Comparison of ENCODE assay signal across 9 cellular contexts in genomic region chr3:10292505-10293419, GRCh38. TPM values are rescaled to one million over a fixed set of nuclear protein-coding genes. Genes with fewer than 3 reads are reported as not detected.
DNase-seq lines count a peak whose midpoint lies in the region; ATAC-seq and TF ChIP-seq lines count a peak whose summit lies in the region.
"Had no signal": no experiment of that assay in that cellular context is flagged by ENCODE, and none has a peak within 500 bp of the region (broad histone marks: within the 10 kb centered on the region; RNA-seq: fewer than 3 reads in every experiment).

Gene GHRL, minus strand, starts transcription at chr3:10292947. Its CDS starts 2,767 bp downstream, at chr3:10290180.

- no peak within 1 kb of the TSS for H2AFZ ChIP-seq in smooth muscle cell (ENCODE audit: low read depth)

- DNase-seq in HL-60 (ENCODE audit: low read depth in 1 of 2, low spot score in 1 of 2) (peak; percentile 86 to 93), fibroblast of pulmonary artery (ENCODE audit: low read depth) (peak; percentile 29), smooth muscle cell (lab: John Stamatoyannopoulos, UW; ENCODE audit: unreplicated experiment) (no peak), inferior parietal cortex (ENCODE audit: extremely low spot score) (no peak), NCI-H1105 (lab: John Stamatoyannopoulos, UW) (no peak), ecto neural progenitor cell (ENCODE audit: low spot score) (no peak)

- no peak within 1 kb of the TSS for H3K4me2 ChIP-seq in smooth muscle cell

- H3K4me1 ChIP-seq in smooth muscle cell (ENCODE audit: low read depth) = no peaks in the 10 kb centered on the region

- TF ChIP-seq CTCF in HL-60 (IDR thresholded peaks at IDR 0.05; ENCODE audit: insufficient read depth, low read length) = no peak
- TF ChIP-seq CTCF in fibroblast of pulmonary artery (IDR thresholded peaks at IDR 0.05; ENCODE audit: low read length, missing control alignments) = no peak
- no peak for TF ChIP-seq CTCF in smooth muscle cell (IDR thresholded peaks at IDR 0.05; ENCODE audit: borderline replicate concordance, insufficient read depth, poor library complexity, severe bottlenecking)

- WGBS in smooth muscle cell (ENCODE audit: low lambda C conversion rate) = 97% methylated on average over 12 of the region's 12 CpGs

- H3K27me3 ChIP-seq in HL-60 (ENCODE audit: insufficient read depth, poor library complexity, severe bottlenecking) (no peaks in the 10 kb centered on the region), smooth muscle cell (ENCODE audit: low read depth) (no peaks in the 10 kb centered on the region)

- H3K9me3 ChIP-seq in smooth muscle cell (replicated peaks; ENCODE audit: low read depth) = no peaks in the 10 kb centered on the region

- no peaks in the 10 kb centered on the region for H3K36me3 ChIP-seq in smooth muscle cell (ENCODE audit: low read depth)

- peak within 1 kb of the TSS; percentile 31; the same call in 1 of the 2 replicates for H3K4me3 ChIP-seq in GM08714 (ENCODE audit: low read length)
- peak within 1 kb of the TSS; percentile 26 for H3K4me3 ChIP-seq in HL-60 (replicated peaks; ENCODE audit: insufficient read depth, low read length)
- H3K4me3 ChIP-seq in fibroblast of pulmonary artery (replicated peaks; ENCODE audit: low read depth, low read length) = no peak within 1 kb of the TSS
- no peak within 1 kb of the TSS for H3K4me3 ChIP-seq in smooth muscle cell

- no peaks in the 10 kb centered on the region for H3F3A ChIP-seq in smooth muscle cell (ENCODE audit: low read depth)

- H3K9ac ChIP-seq in smooth muscle cell (ENCODE audit: low read depth) = no peak within 1 kb of the TSS

- H3K27ac ChIP-seq in HL-60 (replicated peaks) = peak within 1 kb of the TSS; percentile 81
- H3K27ac ChIP-seq in smooth muscle cell (ENCODE audit: low read depth) = no peak within 1 kb of the TSS

- ATAC-seq in GM21367 (IDR thresholded peaks at IDR 0.05; ENCODE audit: unreplicated experiment) = peak; percentile 80

- H3K79me2 ChIP-seq in smooth muscle cell (ENCODE audit: low read depth) = no peaks in the 10 kb centered on the region

- H4K20me1 ChIP-seq in smooth muscle cell (ENCODE audit: low read depth) = no peaks in the 10 kb centered on the region

RNA-seq across cellular contexts. Expression of gene GHRL, which starts in this region (rescaled TPM):
- total RNA-seq in smooth muscle cell = not detected in 2 replicates
- 0.45 and 0.76 TPM in 2 replicates for polyA plus RNA-seq in smooth muscle cell
- total RNA-seq: pulmonary artery endothelial cell had no signal

Comparison
In these comparisons a context has a peak if more than half of its experiments do, and no peak if none do; other contexts are left out.
1. H3K4me3 ChIP-seq: peak in GM08714 (single experiment) and HL-60 (single experiment); none in fibroblast of pulmonary artery (single experiment) and smooth muscle cell (single experiment).
2. DNase-seq: peak in HL-60 (2 of 2) and fibroblast of pulmonary artery (single experiment); none in smooth muscle cell (single experiment), inferior parietal cortex (single experiment), NCI-H1105 (single experiment) and ecto neural progenitor cell (single experiment).